Comparison of ENCODE assay signal across 32 cellular contexts in the genomic region with DNA sequence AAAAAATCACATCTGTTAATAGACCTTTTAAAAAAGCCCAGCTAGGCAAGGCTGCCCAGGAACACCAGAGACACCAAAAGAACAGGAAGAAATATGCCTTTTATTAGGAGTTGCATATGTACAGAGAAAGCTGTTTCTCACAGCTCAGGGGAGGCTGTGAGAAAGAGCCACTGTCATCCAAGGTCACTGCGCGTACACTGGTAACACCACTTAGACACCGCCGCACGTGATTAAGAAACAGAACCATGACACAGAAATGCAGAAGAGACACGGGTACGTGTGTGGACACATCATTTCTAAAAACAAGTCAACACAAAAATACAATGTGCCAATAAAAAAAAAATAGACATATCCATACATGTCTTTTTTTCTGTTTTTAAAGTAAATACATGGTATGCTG.
"Had no signal": no experiment of that assay in that cellular context is flagged by ENCODE, and none has a peak within 500 bp of the region (broad histone marks: within the 10 kb centered on the region; RNA-seq: fewer than 3 reads in every experiment).

No MANE protein-coding gene starts in this region.

- H3K36me3 Mint-ChIP-seq: activated naive CD8-positive, alpha-beta T cell; natural killer cell; stimulated activated memory B cell treated with anti-CD40 and anti-IgM and Interleukin-4, amounts not matched to agents 10 μg/mL and 1 μg/mL and 100 μg/mL, for 72 hours had no signal

- H3K4me1 ChIP-seq: body of pancreas, gastrocnemius medialis, lower lobe of right lung, stomach had no signal

- H3K27ac ChIP-seq: body of pancreas, epithelial cell of prostate, esophagus squamous epithelium, gastrocnemius medialis, hepatocyte, lower lobe of right lung, stomach, tibial artery, upper lobe of right lung, WERI-Rb-1 had no signal

- H3K4me3 ChIP-seq: body of pancreas, esophagus squamous epithelium, gastrocnemius medialis, hepatocyte, lower lobe of right lung, skin epidermis, stomach, tibial artery, upper lobe of right lung had no signal

- DNase-seq: activated CD4-positive, alpha-beta T cell treated with anti-CD3 and anti-CD28 coated beads for 48 hours; activated CD4-positive, alpha-beta T cell treated with anti-CD3 and anti-CD28 coated beads, Interleukin-2, amount 50 U/mL, for 48 hours; activated CD8-positive, alpha-beta memory T cell treated with anti-CD3 and anti-CD28 coated beads for 24 hours; activated effector memory CD4-positive, alpha-beta T cell treated with Interleukin-2 at 50 U/mL for 16 hours; activated naive CD4-positive, alpha-beta T cell treated with Interleukin-2 at 50 U/mL for 16 hours; aorta; body of pancreas; dermis blood vessel endothelial cell; effector CD4-positive, alpha-beta T cell; esophagus squamous epithelium; gastrocnemius medialis; glutamatergic neuron; kidney; lower lobe of right lung; mesendoderm; natural killer cell; posterior cingulate gyrus; stimulated activated CD4-positive, alpha-beta T cell treated with anti-CD3 and anti-CD28 coated beads, Interleukin-4, amount 100 ng/mL, for 24 hours; stomach; SW 1271; T-helper 17 cell; tibial artery; upper lobe of right lung; WERI-Rb-1 had no signal

- H3K4me2 ChIP-seq: hepatocyte had no signal

- H3K27me3 Mint-ChIP-seq: activated naive CD8-positive, alpha-beta T cell; central memory CD8-positive, alpha-beta T cell; stimulated activated memory B cell treated with anti-CD40 and anti-IgM and Interleukin-4, amounts not matched to agents 10 μg/mL and 1 μg/mL and 100 μg/mL, for 72 hours had no signal

- H3K4me3 Mint-ChIP-seq: activated naive CD8-positive, alpha-beta T cell; central memory CD8-positive, alpha-beta T cell; natural killer cell; stimulated activated memory B cell treated with anti-CD40 and anti-IgM and Interleukin-4, amounts not matched to agents 10 μg/mL and 1 μg/mL and 100 μg/mL, for 72 hours; T-helper 17 cell had no signal

- H3K9me3 ChIP-seq: body of pancreas, esophagus squamous epithelium, gastrocnemius medialis, lower lobe of right lung, stomach, tibial artery, upper lobe of right lung had no signal

- H3K79me2 ChIP-seq: hepatocyte had no signal

- H3K27me3 ChIP-seq: body of pancreas, esophagus squamous epithelium, gastrocnemius medialis, hepatocyte, stomach, tibial artery, upper lobe of right lung had no signal

- H3K4me1 Mint-ChIP-seq: central memory CD8-positive, alpha-beta T cell; natural killer cell; stimulated activated memory B cell treated with anti-CD40 and anti-IgM and Interleukin-4, amounts not matched to agents 10 μg/mL and 1 μg/mL and 100 μg/mL, for 72 hours; T-helper 17 cell had no signal

- H3K36me3 ChIP-seq: gastrocnemius medialis, upper lobe of right lung, WERI-Rb-1 had no signal

- H2AFZ ChIP-seq: hepatocyte had no signal

- H3K9me3 Mint-ChIP-seq: natural killer cell; stimulated activated memory B cell treated with anti-CD40 and anti-IgM and Interleukin-4, amounts not matched to agents 10 μg/mL and 1 μg/mL and 100 μg/mL, for 72 hours had no signal

- H3K27ac Mint-ChIP-seq: activated naive CD8-positive, alpha-beta T cell; natural killer cell; stimulated activated memory B cell treated with anti-CD40 and anti-IgM and Interleukin-4, amounts not matched to agents 10 μg/mL and 1 μg/mL and 100 μg/mL, for 72 hours; T-helper 17 cell had no signal

- ATAC-seq: activated CD4-positive, CD25-positive, alpha-beta regulatory T cell treated with anti-CD3 and anti-CD28 coated beads, Interleukin-2, amount 50 U/mL, for 24 hours; body of pancreas; gastrocnemius medialis; lower lobe of right lung; natural killer cell; sciatic nerve; stimulated activated memory B cell treated with anti-CD40 and anti-IgM and Interleukin-4, amounts not matched to agents 10 μg/mL and 1 μg/mL and 100 μg/mL, for 72 hours; T-helper 17 cell; upper lobe of right lung had no signal
